Comparison of ENCODE assay signal across 11 cellular contexts in genomic region chr10:11824376-11824775, GRCh38. TPM values are rescaled to one million over a fixed set of nuclear protein-coding genes. Genes with fewer than 3 reads are reported as not detected.
DNase-seq lines count a peak whose midpoint lies in the region; ATAC-seq and TF ChIP-seq lines count a peak whose summit lies in the region.
"Had no signal": no experiment of that assay in that cellular context is flagged by ENCODE, and none has a peak within 500 bp of the region (broad histone marks: within the 10 kb centered on the region; RNA-seq: fewer than 3 reads in every experiment).

No MANE protein-coding gene starts in this region.

- peaks cover 17% of the 10 kb centered on the region for H3K27me3 ChIP-seq in iPS-18a (ENCODE audit: control insufficient read depth, insufficient read depth, low read length)
- H3K27me3 ChIP-seq in thoracic aorta (replicated peaks; ENCODE audit: insufficient read depth) = no peaks in the 10 kb centered on the region
- H3K27me3 ChIP-seq: brain microvascular endothelial cell had no signal

- H3K4me1 Mint-ChIP-seq in activated T-cell treated with anti-CD3 and anti-CD28 coated beads, Interleukin-2, amount 50 U/mL, for 4 hours (ENCODE audit: low read depth) = peaks cover 12% of the 10 kb centered on the region
- peaks cover 12% of the 10 kb centered on the region for H3K4me1 Mint-ChIP-seq in activated naive CD8-positive, alpha-beta T cell treated with anti-CD3 and anti-CD28 coated beads, Interleukin-2, amount 50 U/mL, for 24 hours

- DNase-seq in activated T-cell treated with anti-CD3 and anti-CD28 coated beads, Interleukin-2, amount 50 U/mL, for 4 hours = no peak
- no peak for DNase-seq in activated T-cell treated with anti-CD3 and anti-CD28 coated beads, Interleukin-2, amount 50 U/mL, for 1 hour
- DNase-seq in activated naive CD8-positive, alpha-beta T cell treated with anti-CD3 and anti-CD28 coated beads, Interleukin-2, amount 50 U/mL, for 24 hours = no peak
- DNase-seq in thoracic aorta (ENCODE audit: low spot score) (no peak), NCI-H510A treated with DMSO at 0.1 percent for 48 hours (lab: John Stamatoyannopoulos, UW) (no peak), SW 1271 (lab: John Stamatoyannopoulos, UW) (no peak)
- DNase-seq: brain microvascular endothelial cell, NCI-H1417 treated with DMSO at 0.1 percent for 48 hours had no signal

- H3K36me3 Mint-ChIP-seq in activated T-cell treated with anti-CD3 and anti-CD28 coated beads, Interleukin-2, amount 50 U/mL, for 4 hours (ENCODE audit: insufficient read depth) = peaks cover 1% of the 10 kb centered on the region
- H3K36me3 Mint-ChIP-seq in activated naive CD8-positive, alpha-beta T cell treated with anti-CD3 and anti-CD28 coated beads, Interleukin-2, amount 50 U/mL, for 24 hours (ENCODE audit: low read depth) = no peaks in the 10 kb centered on the region

- H3K4me3 Mint-ChIP-seq in activated T-cell treated with anti-CD3 and anti-CD28 coated beads, Interleukin-2, amount 50 U/mL, for 4 hours = peak overlapping the region; percentile 71
- peak overlapping the region; percentile 78 for H3K4me3 Mint-ChIP-seq in activated naive CD8-positive, alpha-beta T cell treated with anti-CD3 and anti-CD28 coated beads, Interleukin-2, amount 50 U/mL, for 24 hours

- no peak overlapping the region for H3K9ac ChIP-seq in iPS-18a (ENCODE audit: low read length)

- TF ChIP-seq CTCF in thoracic aorta (IDR thresholded peaks at IDR 0.05) = no peak

- no peak overlapping the region for H3K27ac Mint-ChIP-seq in activated naive CD8-positive, alpha-beta T cell treated with anti-CD3 and anti-CD28 coated beads, Interleukin-2, amount 50 U/mL, for 24 hours
- H3K27ac Mint-ChIP-seq: T-helper 1 cell treated with Interleukin-12 subunit alpha and Interleukin-12 subunit beta and Interleukin-4 antibody, amounts not matched to agents 30 μg/mL and 1 μg/mL, for 36 hours had no signal

- H3K9me3 Mint-ChIP-seq in activated T-cell treated with anti-CD3 and anti-CD28 coated beads, Interleukin-2, amount 50 U/mL, for 4 hours = no peaks in the 10 kb centered on the region
- no peaks in the 10 kb centered on the region for H3K9me3 Mint-ChIP-seq in activated naive CD8-positive, alpha-beta T cell treated with anti-CD3 and anti-CD28 coated beads, Interleukin-2, amount 50 U/mL, for 24 hours
- H3K9me3 Mint-ChIP-seq: T-helper 1 cell treated with Interleukin-12 subunit alpha and Interleukin-12 subunit beta and Interleukin-4 antibody, amounts not matched to agents 30 μg/mL and 1 μg/mL, for 36 hours had no signal

- H3K27ac ChIP-seq in iPS-18a (ENCODE audit: low read length) = no peak overlapping the region
- H3K27ac ChIP-seq in thoracic aorta = no peak overlapping the region
- H3K27ac ChIP-seq: brain microvascular endothelial cell had no signal

- H3K4me1 ChIP-seq in iPS-18a (ENCODE audit: control insufficient read depth, low read depth, low read length) = peaks cover 3% of the 10 kb centered on the region
- H3K4me1 ChIP-seq in thoracic aorta (ENCODE audit: control insufficient read depth in 1 of 2, low read depth in 2 of 2) = no peaks in the 10 kb centered on the region

- ATAC-seq in activated T-cell treated with anti-CD3 and anti-CD28 coated beads, Interleukin-2, amount 50 U/mL, for 4 hours = no peak
- ATAC-seq in activated naive CD8-positive, alpha-beta T cell treated with anti-CD3 and anti-CD28 coated beads, Interleukin-2, amount 50 U/mL, for 24 hours = no peak
- ATAC-seq in thoracic aorta (ENCODE audit: insufficient number of reproducible peaks, low FRiP score, low read depth) = no peak
- no peak for ATAC-seq in HG03442 (IDR thresholded peaks at IDR 0.05; ENCODE audit: unreplicated experiment)

- H3K4me3 ChIP-seq in iPS-18a (ENCODE audit: low read length) = peak overlapping the region; percentile 72
- H3K4me3 ChIP-seq in thoracic aorta = peak overlapping the region; percentile 95

- no peaks in the 10 kb centered on the region for H3K9me3 ChIP-seq in iPS-18a (ENCODE audit: control insufficient read depth, low read depth, low read length)
- H3K9me3 ChIP-seq in thoracic aorta = no peaks in the 10 kb centered on the region

- H3K27me3 Mint-ChIP-seq in activated T-cell treated with anti-CD3 and anti-CD28 coated beads, Interleukin-2, amount 50 U/mL, for 4 hours (ENCODE audit: low read depth) = peaks cover 53% of the 10 kb centered on the region
- H3K27me3 Mint-ChIP-seq in activated naive CD8-positive, alpha-beta T cell treated with anti-CD3 and anti-CD28 coated beads, Interleukin-2, amount 50 U/mL, for 24 hours = peaks cover 51% of the 10 kb centered on the region

- H3K36me3 ChIP-seq in iPS-18a (ENCODE audit: control insufficient read depth, low read depth, low read length) (no peaks in the 10 kb centered on the region), thoracic aorta (no peaks in the 10 kb centered on the region)
- H3K36me3 ChIP-seq: brain microvascular endothelial cell had no signal

RNA-seq across cellular contexts. Expression of gene PROSER2, which starts 1.2 kb away (rescaled TPM):
- total RNA-seq in activated T-cell treated with anti-CD3 and anti-CD28 coated beads, Interleukin-2, amount 50 U/mL, for 4 hours = 1 to 10 TPM in 2 of 3 donors, under 1 TPM in 1; 0.76 to 3.5 (median 1.9) TPM
- total RNA-seq in thoracic aorta = 1 to 10 TPM; 6.2 to 9.5 TPM
